In genomic region chr6:36209606-36210005, GRCh38 we compare ENCODE assay signal across 30 cellular contexts.
"Had no signal": no experiment of that assay in that cellular context is flagged by ENCODE, and none has a peak within 500 bp of the region (broad histone marks: within the 10 kb centered on the region; RNA-seq: fewer than 3 reads in every experiment).

No MANE protein-coding gene starts in this region.

- FAIRE-seq: endometrium, endothelial cell of umbilical vein had no signal

- H3K27me3 ChIP-seq: ascending aorta, breast epithelium, cardiac muscle cell, dorsolateral prefrontal cortex, esophagus squamous epithelium, gastroesophageal sphincter had no signal

- H3K4me1 ChIP-seq: ascending aorta, breast epithelium, gastroesophageal sphincter had no signal

- H3K9me3 ChIP-seq: ascending aorta, breast epithelium, esophagus squamous epithelium, gastroesophageal sphincter had no signal

- H3K4me3 ChIP-seq: ascending aorta, breast epithelium, cardiac muscle cell, coronary artery, dorsolateral prefrontal cortex, esophagus squamous epithelium, gastroesophageal sphincter had no signal

- H3K27ac ChIP-seq: ascending aorta, breast epithelium, cardiac muscle cell, coronary artery, dorsolateral prefrontal cortex, epithelial cell of prostate, esophagus squamous epithelium, gastroesophageal sphincter had no signal

- DNase-seq: activated CD4-positive, alpha-beta memory T cell treated with anti-CD3 and anti-CD28 coated beads for 36 hours; activated CD4-positive, alpha-beta T cell treated with anti-CD3 and anti-CD28 coated beads for 36 hours; activated CD4-positive, alpha-beta T cell treated with anti-CD3 and anti-CD28 coated beads, Interleukin-2, amount 10 ng/mL, durations not matched to agents 24 days and 14 days; activated CD4-positive, CD25-positive, alpha-beta regulatory T cell; activated CD4-positive, CD25-positive, alpha-beta regulatory T cell treated with anti-CD3 and anti-CD28 coated beads, Interleukin-2, amount 50 U/mL, for 72 hours; activated CD8-positive, alpha-beta memory T cell treated with anti-CD3 and anti-CD28 coated beads, Interleukin-2, amount 50 U/mL, for 48 hours; activated CD8-positive, alpha-beta T cell treated with anti-CD3 and anti-CD28 coated beads, Interleukin-2, amount 10 ng/mL, durations not matched to agents 7 days and 5 days; activated gamma-delta T cell; activated naive CD4-positive, alpha-beta T cell; activated naive CD4-positive, alpha-beta T cell treated with anti-CD3 and anti-CD28 coated beads, Interleukin-2, amount 10 ng/mL, durations not matched to agents 7 days and 5 days; activated naive CD8-positive, alpha-beta T cell treated with anti-CD3 and anti-CD28 coated beads, Interleukin-2, amount 10 ng/mL, durations not matched to agents 7 days and 5 days; activated T-cell treated with anti-CD3 and anti-CD28 coated beads for 4 hours; activated T-cell treated with anti-CD3 and anti-CD28 coated beads, Interleukin-2, amount 50 U/mL, for 24 hours; activated T-cell treated with anti-CD3 and anti-CD28 coated beads, Interleukin-2, amount 50 U/mL, for 72 hours; central memory CD4-positive, alpha-beta T cell; cerebellar nuclear complex; dorsolateral prefrontal cortex; effector CD8-positive, alpha-beta T cell; esophagus squamous epithelium; foreskin melanocyte; T-helper 2 cell had no signal

- ATAC-seq: activated CD4-positive, alpha-beta T cell treated with anti-CD3 and anti-CD28 coated beads for 36 hours; activated CD8-positive, alpha-beta T cell treated with anti-CD3 and anti-CD28 coated beads, Interleukin-2, amount 10 ng/mL, durations not matched to agents 7 days and 5 days; activated naive CD4-positive, alpha-beta T cell treated with anti-CD3 and anti-CD28 coated beads, Interleukin-2, amount 50 U/mL, for 72 hours; activated T-cell treated with anti-CD3 and anti-CD28 coated beads, Interleukin-2, amount 50 U/mL, for 72 hours; gastroesophageal sphincter had no signal
